Comparison of ENCODE assay signal across 1 cellular context in genomic region chr20:50390685-50391443, GRCh38.
TF ChIP-seq lines count a peak whose summit lies in the region.

No MANE protein-coding gene starts in this region.

TF ChIP-seq in HepG2, 621 proteins besides CTCF, POLR2A, EP300 and RAD21 (continued from another document and continues in another):
- TF ChIP-seq MYPOP (CRISPR knock-in tag; IDR thresholded peaks at IDR 0.05) (no peak), ZBTB4 (CRISPR knock-in tag; IDR thresholded peaks at IDR 0.05; ENCODE audit: borderline replicate concordance) (peak; percentile 38; the same call in 1 of the 2 replicates), ZNF33B (CRISPR knock-in tag; IDR thresholded peaks at IDR 0.05) (no peak), GATA4 (IDR thresholded peaks at IDR 0.05; ENCODE audit: borderline replicate concordance, low read depth) (no peak), ASH2L (IDR thresholded peaks at IDR 0.05; ENCODE audit: insufficient read length, low read depth, low read length) (no peak), MTF2 (CRISPR knock-in tag; IDR thresholded peaks at IDR 0.05; ENCODE audit: borderline replicate concordance) (no peak), ZMYM2 (CRISPR knock-in tag; IDR thresholded peaks at IDR 0.05) (no peak), CBFB (CRISPR knock-in tag; IDR thresholded peaks at IDR 0.05) (no peak), PCBP1 (IDR thresholded peaks at IDR 0.05; ENCODE audit: borderline replicate concordance, low read depth, low read length) (0 out of 2 replicates have a peak, but pooled peaks have one; percentile 38), ZNF563 (CRISPR knock-in tag; IDR thresholded peaks at IDR 0.05) (no peak), ZNF761 (CRISPR knock-in tag; conservative IDR thresholded peaks at IDR 0.05) (0 out of 2 replicates have a peak, but pooled peaks have one; percentile 13), IKZF4 (CRISPR knock-in tag; IDR thresholded peaks at IDR 0.05; ENCODE audit: borderline replicate concordance, low read depth, not compliant biosample characterization) (no peak), ZNF44 (CRISPR knock-in tag; IDR thresholded peaks at IDR 0.05) (no peak), PRDM15 (CRISPR knock-in tag; IDR thresholded peaks at IDR 0.05) (no peak), SRY (CRISPR knock-in tag; IDR thresholded peaks at IDR 0.05) (peak; percentile 19; the same call in 1 of the 2 replicates), ZKSCAN1 (IDR thresholded peaks at IDR 0.05; ENCODE audit: low read length) (no peak), ZNF329 (CRISPR knock-in tag; IDR thresholded peaks at IDR 0.05; ENCODE audit: low read depth) (no peak), ZFY (CRISPR knock-in tag; IDR thresholded peaks at IDR 0.05) (peak; percentile 16; the same call in 1 of the 2 replicates), FIP1L1 (IDR thresholded peaks at IDR 0.05; ENCODE audit: borderline replicate concordance, insufficient read depth, low read depth, low read length) (no peak), KDM3A (CRISPR knock-in tag; IDR thresholded peaks at IDR 0.05; ENCODE audit: low read depth) (0 out of 2 replicates have a peak, but pooled peaks have one; percentile 0), MEIS2 (CRISPR knock-in tag; IDR thresholded peaks at IDR 0.05) (no peak), ZNF768 (CRISPR knock-in tag; IDR thresholded peaks at IDR 0.05) (peak; percentile 98), KDM4B (CRISPR knock-in tag; IDR thresholded peaks at IDR 0.05) (no peak), ZNF280D (CRISPR knock-in tag; IDR thresholded peaks at IDR 0.05) (no peak)
- TF ChIP-seq, protein P1, sequence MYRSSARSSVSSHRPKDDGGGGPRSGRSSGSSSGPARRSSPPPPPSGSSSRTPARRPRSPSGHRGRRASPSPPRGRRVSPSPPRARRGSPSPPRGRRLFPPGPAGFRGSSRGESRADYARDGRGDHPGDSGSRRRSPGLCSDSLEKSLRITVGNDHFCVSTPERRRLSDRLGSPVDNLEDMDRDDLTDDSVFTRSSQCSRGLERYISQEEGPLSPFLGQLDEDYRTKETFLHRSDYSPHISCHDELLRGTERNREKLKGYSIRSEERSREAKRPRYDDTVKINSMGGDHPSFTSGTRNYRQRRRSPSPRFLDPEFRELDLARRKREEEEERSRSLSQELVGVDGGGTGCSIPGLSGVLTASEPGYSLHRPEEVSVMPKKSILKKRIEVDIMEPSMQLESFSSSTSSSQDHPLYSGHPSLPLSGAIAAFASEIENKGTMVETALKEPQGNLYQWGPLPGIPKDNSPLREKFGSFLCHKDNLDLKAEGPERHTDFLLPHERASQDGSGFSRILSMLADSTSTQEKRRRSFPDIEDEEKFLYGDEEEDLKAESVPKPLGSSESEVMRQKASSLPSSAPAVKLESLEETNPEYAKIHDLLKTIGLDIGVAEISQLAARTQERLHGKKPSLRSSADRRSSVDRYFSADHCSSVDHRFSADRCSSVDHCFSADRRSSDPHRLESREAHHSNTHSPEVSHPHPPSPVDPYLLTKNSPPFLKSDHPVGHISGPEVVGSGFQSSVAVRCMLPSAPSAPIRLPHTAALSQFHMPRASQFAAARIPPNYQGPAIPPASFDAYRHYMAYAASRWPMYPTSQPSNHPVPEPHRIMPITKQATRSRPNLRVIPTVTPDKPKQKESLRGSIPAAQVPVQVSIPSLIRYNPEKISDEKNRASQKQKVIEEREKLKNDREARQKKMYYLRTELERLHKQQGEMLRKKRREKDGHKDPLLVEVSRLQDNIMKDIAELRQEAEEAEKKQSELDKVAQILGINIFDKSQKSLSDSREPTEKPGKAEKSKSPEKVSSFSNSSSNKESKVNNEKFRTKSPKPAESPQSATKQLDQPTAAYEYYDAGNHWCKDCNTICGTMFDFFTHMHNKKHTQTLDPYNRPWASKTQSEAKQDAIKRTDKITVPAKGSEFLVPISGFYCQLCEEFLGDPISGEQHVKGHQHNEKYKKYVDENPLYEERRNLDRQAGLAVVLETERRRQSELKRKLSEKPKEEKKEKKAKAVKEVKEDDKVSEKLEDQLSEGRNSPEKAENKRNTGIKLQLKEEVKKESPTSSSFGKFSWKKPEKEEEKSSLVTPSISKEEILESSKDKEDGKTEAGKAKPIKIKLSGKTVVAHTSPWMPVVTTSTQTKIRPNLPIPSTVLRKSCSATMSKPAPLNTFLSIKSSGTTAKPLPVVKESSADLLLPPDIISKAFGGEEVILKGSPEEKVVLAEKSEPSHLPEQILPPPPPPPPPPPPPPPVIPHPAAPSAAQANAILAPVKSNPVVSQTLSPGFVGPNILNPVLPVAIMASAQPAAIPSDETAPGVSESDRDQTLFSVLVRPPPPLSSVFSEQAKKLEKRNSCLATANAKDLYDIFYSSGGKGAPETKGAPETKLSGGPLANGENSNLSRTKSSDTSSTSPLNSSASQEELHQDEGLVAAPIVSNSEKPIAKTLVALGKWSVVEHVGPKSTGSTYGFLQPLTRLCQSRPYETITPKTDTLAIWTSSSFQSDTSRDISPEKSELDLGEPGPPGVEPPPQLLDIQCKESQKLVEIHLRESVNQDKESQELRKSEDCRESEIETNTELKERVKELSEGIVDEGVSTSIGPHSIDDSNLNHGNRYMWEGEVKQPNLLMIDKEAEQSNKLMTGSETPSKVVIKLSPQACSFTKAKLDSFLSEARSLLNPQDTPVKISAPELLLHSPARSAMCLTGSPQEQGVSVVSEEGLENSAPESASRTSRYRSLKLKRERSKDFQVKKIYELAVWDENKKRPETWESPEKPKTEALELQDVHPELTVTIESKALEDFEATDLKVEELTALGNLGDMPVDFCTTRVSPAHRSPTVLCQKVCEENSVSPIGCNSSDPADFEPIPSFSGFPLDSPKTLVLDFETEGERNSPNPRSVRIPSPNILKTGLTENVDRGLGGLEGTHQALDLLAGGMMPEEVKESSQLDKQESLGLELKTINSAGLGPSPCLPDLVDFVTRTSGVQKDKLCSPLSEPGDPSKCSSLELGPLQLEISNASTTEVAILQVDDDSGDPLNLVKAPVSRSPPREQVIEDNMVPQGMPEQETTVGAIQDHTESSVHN (CRISPR knock-in tag; IDR thresholded peaks at IDR 0.05) = no peak
- TF ChIP-seq, protein P2, sequence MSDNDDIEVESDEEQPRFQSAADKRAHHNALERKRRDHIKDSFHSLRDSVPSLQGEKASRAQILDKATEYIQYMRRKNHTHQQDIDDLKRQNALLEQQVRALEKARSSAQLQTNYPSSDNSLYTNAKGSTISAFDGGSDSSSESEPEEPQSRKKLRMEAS (IDR thresholded peaks at IDR 0.05) = peak; percentile 5
- TF ChIP-seq, protein P3, sequence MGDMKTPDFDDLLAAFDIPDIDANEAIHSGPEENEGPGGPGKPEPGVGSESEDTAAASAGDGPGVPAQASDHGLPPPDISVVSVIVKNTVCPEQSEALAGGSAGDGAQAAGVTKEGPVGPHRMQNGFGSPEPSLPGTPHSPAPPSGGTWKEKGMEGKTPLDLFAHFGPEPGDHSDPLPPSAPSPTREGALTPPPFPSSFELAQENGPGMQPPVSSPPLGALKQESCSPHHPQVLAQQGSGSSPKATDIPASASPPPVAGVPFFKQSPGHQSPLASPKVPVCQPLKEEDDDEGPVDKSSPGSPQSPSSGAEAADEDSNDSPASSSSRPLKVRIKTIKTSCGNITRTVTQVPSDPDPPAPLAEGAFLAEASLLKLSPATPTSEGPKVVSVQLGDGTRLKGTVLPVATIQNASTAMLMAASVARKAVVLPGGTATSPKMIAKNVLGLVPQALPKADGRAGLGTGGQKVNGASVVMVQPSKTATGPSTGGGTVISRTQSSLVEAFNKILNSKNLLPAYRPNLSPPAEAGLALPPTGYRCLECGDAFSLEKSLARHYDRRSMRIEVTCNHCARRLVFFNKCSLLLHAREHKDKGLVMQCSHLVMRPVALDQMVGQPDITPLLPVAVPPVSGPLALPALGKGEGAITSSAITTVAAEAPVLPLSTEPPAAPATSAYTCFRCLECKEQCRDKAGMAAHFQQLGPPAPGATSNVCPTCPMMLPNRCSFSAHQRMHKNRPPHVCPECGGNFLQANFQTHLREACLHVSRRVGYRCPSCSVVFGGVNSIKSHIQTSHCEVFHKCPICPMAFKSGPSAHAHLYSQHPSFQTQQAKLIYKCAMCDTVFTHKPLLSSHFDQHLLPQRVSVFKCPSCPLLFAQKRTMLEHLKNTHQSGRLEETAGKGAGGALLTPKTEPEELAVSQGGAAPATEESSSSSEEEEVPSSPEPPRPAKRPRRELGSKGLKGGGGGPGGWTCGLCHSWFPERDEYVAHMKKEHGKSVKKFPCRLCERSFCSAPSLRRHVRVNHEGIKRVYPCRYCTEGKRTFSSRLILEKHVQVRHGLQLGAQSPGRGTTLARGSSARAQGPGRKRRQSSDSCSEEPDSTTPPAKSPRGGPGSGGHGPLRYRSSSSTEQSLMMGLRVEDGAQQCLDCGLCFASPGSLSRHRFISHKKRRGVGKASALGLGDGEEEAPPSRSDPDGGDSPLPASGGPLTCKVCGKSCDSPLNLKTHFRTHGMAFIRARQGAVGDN (CRISPR knock-in tag; IDR thresholded peaks at IDR 0.05) = peak; percentile 72; the same call in 1 of the 2 replicates
